1 cellular context compared by ENCODE assay signal in the genomic region with DNA sequence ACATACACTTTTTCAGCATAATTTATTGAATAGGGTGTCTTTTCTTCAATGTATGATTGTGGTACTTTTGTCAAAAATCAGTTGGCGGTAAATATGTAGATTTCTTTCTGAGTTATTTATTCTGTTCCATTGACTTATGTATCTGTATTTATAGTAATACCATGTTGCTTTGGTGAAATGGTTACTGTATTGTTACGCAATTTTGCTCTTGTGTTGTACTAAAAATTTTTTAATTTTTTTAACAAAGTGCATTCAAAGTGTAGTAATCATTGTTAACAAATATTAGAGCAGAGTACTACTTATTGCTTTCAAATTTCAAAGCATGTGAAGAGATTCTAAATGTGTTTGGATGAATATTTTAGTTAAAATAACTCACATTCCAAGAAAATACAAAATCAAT.
TF ChIP-seq lines count a peak whose summit lies in the region.

No MANE protein-coding gene starts in this region.

TF ChIP-seq in IMR-90, 13 proteins besides CTCF, POLR2A, EP300 and RAD21:
- TF ChIP-seq MXI1 (IDR thresholded peaks at IDR 0.05; ENCODE audit: borderline replicate concordance, low read depth, low read length) = no peak
- TF ChIP-seq CEBPB (IDR thresholded peaks at IDR 0.05; ENCODE audit: low read depth, low read length) = peak; percentile 71
TF ChIP-seq in IMR-90: peak in this region for 1.
